Comparison of ENCODE assay signal across 1 cellular context in genomic region chr7:4837814-4838625, GRCh38.
TF ChIP-seq lines count a peak whose summit lies in the region.

No MANE protein-coding gene starts in this region.

TF ChIP-seq in HepG2, 621 proteins besides CTCF, POLR2A, EP300 and RAD21:
- TF ChIP-seq PHF8 (CRISPR knock-in tag; IDR thresholded peaks at IDR 0.05): no peak
- TF ChIP-seq SP5 (CRISPR knock-in tag; IDR thresholded peaks at IDR 0.05; ENCODE audit: borderline replicate concordance, low read depth): no peak
- TF ChIP-seq PHB2 (IDR thresholded peaks at IDR 0.05; ENCODE audit: partially characterized antibody): no peak
- no peak for TF ChIP-seq ZBTB38 (CRISPR knock-in tag; IDR thresholded peaks at IDR 0.05)
- TF ChIP-seq ZNF33A (CRISPR knock-in tag; IDR thresholded peaks at IDR 0.05; ENCODE audit: borderline replicate concordance): no peak
- TF ChIP-seq ZBTB33 (CRISPR knock-in tag; IDR thresholded peaks at IDR 0.05): no peak
- no peak for TF ChIP-seq ZNF407 (CRISPR knock-in tag; IDR thresholded peaks at IDR 0.05; ENCODE audit: not compliant biosample characterization)
- no peak for TF ChIP-seq ZNF7 (CRISPR knock-in tag; IDR thresholded peaks at IDR 0.05)
- TF ChIP-seq REPIN1 (CRISPR knock-in tag; IDR thresholded peaks at IDR 0.05; ENCODE audit: borderline replicate concordance, low read depth): no peak
- no peak for TF ChIP-seq HOXA5 (CRISPR knock-in tag; IDR thresholded peaks at IDR 0.05)
- TF ChIP-seq ZNF503 (CRISPR knock-in tag; IDR thresholded peaks at IDR 0.05): no peak
- TF ChIP-seq DNMT1 (CRISPR knock-in tag; IDR thresholded peaks at IDR 0.05): no peak
- no peak for TF ChIP-seq TMF1 (CRISPR knock-in tag; IDR thresholded peaks at IDR 0.05; ENCODE audit: low read depth)
- no peak for TF ChIP-seq ZNF124 (CRISPR knock-in tag; IDR thresholded peaks at IDR 0.05)
